ENCODE assay signal across 11 cellular contexts in genomic region chr9:134539613-134540012, GRCh38.
"Had no signal": no experiment of that assay in that cellular context is flagged by ENCODE, and none has a peak within 500 bp of the region (broad histone marks: within the 10 kb centered on the region; RNA-seq: fewer than 3 reads in every experiment).

No MANE protein-coding gene starts in this region.

- ATAC-seq: activated CD8-positive, alpha-beta T cell treated with anti-CD3 and anti-CD28 coated beads, Interleukin-2, amount 10 ng/mL, durations not matched to agents 7 days and 5 days; stimulated activated naive CD8-positive, alpha-beta T cell treated with anti-CD3 and anti-CD28 coated beads, Interleukin-15, Interleukin-2, amounts not matched to agents 100 U/mL and 50 U/mL, for 24 hours; upper lobe of right lung had no signal

- H2AFZ ChIP-seq: parathyroid adenoma had no signal

- H3K36me3 Mint-ChIP-seq: naive B cell had no signal

- H3K36me3 ChIP-seq: upper lobe of right lung had no signal

- H3K9me3 ChIP-seq: upper lobe of right lung had no signal

- H3K9me3 Mint-ChIP-seq: activated CD4-positive, alpha-beta T cell treated with anti-CD3 and anti-CD28 coated beads, Interleukin-2, amount 10 ng/mL, durations not matched to agents 7 days and 5 days; activated T-cell treated with anti-CD3 and anti-CD28 coated beads, Interleukin-2, amount 50 U/mL, for 24 hours; T-helper 1 cell treated with Interleukin-12 subunit alpha and Interleukin-12 subunit beta and Interleukin-4 antibody, amounts not matched to agents 30 μg/mL and 1 μg/mL, for 36 hours had no signal

- H3K4me1 Mint-ChIP-seq: activated CD4-positive, alpha-beta T cell treated with anti-CD3 and anti-CD28 coated beads, Interleukin-2, amount 10 ng/mL, durations not matched to agents 7 days and 5 days; naive B cell had no signal

- H3K27ac Mint-ChIP-seq: activated CD4-positive, alpha-beta T cell treated with anti-CD3 and anti-CD28 coated beads, Interleukin-2, amount 10 ng/mL, durations not matched to agents 7 days and 5 days; activated CD8-positive, alpha-beta T cell treated with anti-CD3 and anti-CD28 coated beads, Interleukin-2, amount 10 ng/mL, durations not matched to agents 7 days and 5 days; activated T-cell treated with anti-CD3 and anti-CD28 coated beads, Interleukin-2, amount 50 U/mL, for 24 hours; naive B cell; T-helper 1 cell treated with Interleukin-12 subunit alpha and Interleukin-12 subunit beta and Interleukin-4 antibody, amounts not matched to agents 30 μg/mL and 1 μg/mL, for 36 hours had no signal

- H3K4me1 ChIP-seq: parathyroid adenoma, upper lobe of right lung had no signal

- H3K4me3 ChIP-seq: coronary artery, lung, upper lobe of right lung had no signal

- H3K4me3 Mint-ChIP-seq: activated CD4-positive, alpha-beta T cell treated with anti-CD3 and anti-CD28 coated beads, Interleukin-2, amount 10 ng/mL, durations not matched to agents 7 days and 5 days; activated CD8-positive, alpha-beta T cell treated with anti-CD3 and anti-CD28 coated beads, Interleukin-2, amount 10 ng/mL, durations not matched to agents 7 days and 5 days; activated T-cell treated with anti-CD3 and anti-CD28 coated beads, Interleukin-2, amount 50 U/mL, for 24 hours; naive B cell; T-helper 1 cell treated with Interleukin-12 subunit alpha and Interleukin-12 subunit beta and Interleukin-4 antibody, amounts not matched to agents 30 μg/mL and 1 μg/mL, for 36 hours had no signal

- H3K27ac ChIP-seq: parathyroid adenoma, upper lobe of right lung had no signal

- H3K79me2 ChIP-seq: parathyroid adenoma had no signal

- H3K9ac ChIP-seq: parathyroid adenoma had no signal

- H3K27me3 Mint-ChIP-seq: activated CD4-positive, alpha-beta T cell treated with anti-CD3 and anti-CD28 coated beads, Interleukin-2, amount 10 ng/mL, durations not matched to agents 7 days and 5 days had no signal

- DNase-seq: activated CD4-positive, alpha-beta T cell treated with anti-CD3 and anti-CD28 coated beads, Interleukin-2, amount 10 ng/mL, durations not matched to agents 7 days and 5 days; activated CD8-positive, alpha-beta T cell treated with anti-CD3 and anti-CD28 coated beads, Interleukin-2, amount 10 ng/mL, durations not matched to agents 7 days and 5 days; activated naive CD4-positive, alpha-beta T cell treated with anti-CD3 and anti-CD28 coated beads, Interleukin-2, amount 50 U/mL, for 16 hours; activated T-cell treated with anti-CD3 and anti-CD28 coated beads, Interleukin-2, amount 50 U/mL, for 24 hours; naive B cell; stimulated activated naive CD8-positive, alpha-beta T cell treated with anti-CD3 and anti-CD28 coated beads, Interleukin-15, Interleukin-2, amounts not matched to agents 100 U/mL and 50 U/mL, for 24 hours; upper lobe of right lung had no signal
